In the genomic region with DNA sequence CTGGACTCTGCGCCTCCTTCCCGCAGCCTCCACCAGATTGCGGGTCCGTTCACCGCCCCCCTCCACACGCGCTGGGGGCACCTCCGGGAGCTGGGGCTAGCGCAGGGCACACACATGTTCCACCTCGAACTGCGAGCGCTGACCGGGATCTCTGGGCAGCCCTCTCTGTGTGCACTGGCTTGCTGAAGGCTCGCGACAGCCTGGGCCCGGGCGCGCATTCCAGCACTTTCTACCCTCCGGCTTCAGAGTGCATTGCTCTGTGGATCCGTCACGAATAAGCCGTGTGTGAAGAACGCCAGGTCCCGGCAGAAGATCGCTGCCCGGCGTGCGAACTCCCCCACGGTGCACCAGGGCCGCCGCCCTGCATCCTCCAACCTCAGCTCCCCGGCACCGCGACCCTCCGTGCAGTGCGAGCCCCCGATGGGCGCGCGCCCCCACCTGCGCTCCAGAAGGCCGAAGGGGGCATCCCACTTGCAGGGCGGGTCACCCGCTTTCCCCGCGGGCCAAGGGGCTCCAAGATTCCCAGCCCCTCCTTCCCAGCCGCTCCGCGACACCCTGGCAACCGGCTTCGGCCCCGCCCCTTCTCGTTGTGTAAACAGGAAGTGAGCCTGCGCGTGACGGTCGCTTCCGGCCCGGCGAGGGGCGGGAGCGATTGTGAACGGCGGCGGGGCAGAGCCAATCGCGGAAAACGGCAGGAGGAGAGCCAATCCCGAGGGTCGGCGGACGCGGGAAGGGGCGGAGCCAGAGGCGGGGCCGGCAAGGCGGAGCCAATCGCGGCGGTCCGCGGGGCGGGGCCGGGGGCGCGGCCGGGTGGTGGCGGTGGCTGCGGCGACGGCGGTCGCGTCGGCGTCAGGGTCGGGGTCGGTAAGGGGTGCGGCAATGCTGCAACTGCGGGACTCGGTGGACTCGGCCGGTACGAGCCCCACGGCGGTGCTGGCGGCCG, we compare ENCODE assay signal across 8 cellular contexts. TPM values are rescaled to one million over a fixed set of nuclear protein-coding genes. Genes with fewer than 3 reads are reported as not detected.
DNase-seq lines count a peak whose midpoint lies in the region; ATAC-seq and TF ChIP-seq lines count a peak whose summit lies in the region.

Gene TPRG1L (plus strand): TSS at position 822 of the 943 bp plus-strand sequence. CDS start 58 bp downstream, at position 880.

- H3K27me3 Mint-ChIP-seq in activated naive CD8-positive, alpha-beta T cell: no peaks in the 10 kb centered on the region

- H3K27ac Mint-ChIP-seq in activated naive CD8-positive, alpha-beta T cell: peak within 1 kb of the TSS; percentile 75

- H3K36me3 Mint-ChIP-seq in activated naive CD8-positive, alpha-beta T cell: no peaks in the 10 kb centered on the region

- H3K4me1 ChIP-seq in osteoblast (ENCODE audit: insufficient read depth, low read length) (peaks cover 18% of the 10 kb centered on the region), testis (peaks cover 16% of the 10 kb centered on the region)

- H3K36me3 ChIP-seq in osteoblast (ENCODE audit: insufficient read depth, low read length) (peaks cover 29% of the 10 kb centered on the region), testis (ENCODE audit: low read depth, missing control alignments) (no peaks in the 10 kb centered on the region)

- H3K9me3 Mint-ChIP-seq in activated naive CD8-positive, alpha-beta T cell (ENCODE audit: low read depth): no peaks in the 10 kb centered on the region

- POLR2A ChIA-PET in GM10248 (lab: Yijun Ruan, JAX): no interaction called here

- peaks cover 9% of the 10 kb centered on the region for H4K20me1 ChIP-seq in osteoblast (ENCODE audit: insufficient read depth, low read length)

- H2AFZ ChIP-seq in osteoblast (ENCODE audit: low read length): peak within 1 kb of the TSS; percentile 94

- CTCF ChIA-PET in GM10248 (lab: Yijun Ruan, JAX): interaction anchor here (1.0 to 6.4 kb wide), 3 partner anchors 17 to 100 kb away, joined by 3 to 71 read pairs (median 3); no protein-coding TSS in a partner anchor

- 0 to 1% methylated on average over 29 to 82 of the region's 108 CpGs for WGBS in testis, 2 donors

- H3K79me2 ChIP-seq in osteoblast (ENCODE audit: insufficient read depth, low read length): peaks cover 32% of the 10 kb centered on the region

- H3K4me3 Mint-ChIP-seq in activated naive CD8-positive, alpha-beta T cell: peak within 1 kb of the TSS; percentile 93

- TF ChIP-seq CTCF in GM10248 (IDR thresholded peaks at IDR 0.05; ENCODE audit: control extremely low read depth, extremely low read depth, low read depth, missing control alignments) (no peak), osteoblast (IDR thresholded peaks at IDR 0.05; ENCODE audit: extremely low read depth, low read depth, low read length) (no peak), testis (IDR thresholded peaks at IDR 0.05) (no peak)

- H3K9me3 ChIP-seq in osteoblast (ENCODE audit: low read depth, low read length) (no peaks in the 10 kb centered on the region), testis (no peaks in the 10 kb centered on the region)

- DNase-seq in GM10248 (ENCODE audit: extremely low spot score) (peak; percentile 100), NCI-H1092 treated with DMSO at 0.1 percent for 48 hours (lab: John Stamatoyannopoulos, UW) (peak; percentile 91), SKM-1 treated with dmso at 0.1 percent for 144 hours (lab: John Stamatoyannopoulos, UW; ENCODE audit: unreplicated experiment) (peak; percentile 96), glomerular endothelial cell (ENCODE audit: extremely low read depth, low read depth, low spot score) (no peak), osteoblast (ENCODE audit: insufficient read length, low spot score, missing footprints) (peak; percentile 100), testis (peak; percentile 99)

- peak within 1 kb of the TSS; percentile 93 for H3K4me2 ChIP-seq in osteoblast (ENCODE audit: insufficient read depth, low read length)

- peaks cover 41% of the 10 kb centered on the region for H3K4me1 Mint-ChIP-seq in activated naive CD8-positive, alpha-beta T cell (ENCODE audit: low read depth)

- intact Hi-C loops in testis (cut with DNase I; ENCODE audit: low total_unique reads): no loop called here

- peak within 1 kb of the TSS; percentile 100 for H3K4me3 ChIP-seq in osteoblast (ENCODE audit: insufficient read depth, low read length)
- peak within 1 kb of the TSS; percentile 85 to 87 for H3K4me3 ChIP-seq in testis

- peak within 1 kb of the TSS; percentile 69 for H3K27ac ChIP-seq in osteoblast (ENCODE audit: low read depth, low read length)
- peak within 1 kb of the TSS; percentile 73 to 89 for H3K27ac ChIP-seq in testis

- peak; percentile 88 for ATAC-seq in HG02623 (IDR thresholded peaks at IDR 0.05; ENCODE audit: unreplicated experiment)

- TF ChIP-seq POLR2A in testis (IDR thresholded peaks at IDR 0.05): no peak

- H3K27me3 ChIP-seq in osteoblast (ENCODE audit: insufficient read depth, low read length): no peaks in the 10 kb centered on the region
- no peaks in the 10 kb centered on the region for H3K27me3 ChIP-seq in testis

RNA-seq across cellular contexts. Expression of gene TPRG1L, which starts in this region (rescaled TPM):
- 59.8 and 71.5 TPM in 2 replicates for total RNA-seq in glomerular endothelial cell
- 30.9 and 35.8 TPM in 2 replicates for total RNA-seq in osteoblast
- total RNA-seq in testis: 10 to 100 TPM; 30.6 to 33.3 TPM
- 40.9 TPM for polyA plus RNA-seq in testis (ENCODE audit: insufficient read depth, low read depth, low replicate concordance)
